25 cellular contexts compared by ENCODE assay signal in genomic region chr13:80973721-80974120, GRCh38.
"Had no signal": no experiment of that assay in that cellular context is flagged by ENCODE, and none has a peak within 500 bp of the region (broad histone marks: within the 10 kb centered on the region; RNA-seq: fewer than 3 reads in every experiment).

No MANE protein-coding gene starts in this region.

- H3K9me3 Mint-ChIP-seq: immature natural killer cell, naive B cell, natural killer cell, nephron progenitor cell, type B pancreatic cell had no signal

- H3K4me1 Mint-ChIP-seq: immature natural killer cell, mesothelial cell of epicardium, naive B cell, natural killer cell, nephron progenitor cell, neural progenitor cell had no signal

- H3K4me3 Mint-ChIP-seq: immature natural killer cell; mesothelial cell of epicardium; naive B cell; natural killer cell; nephron progenitor cell; neural progenitor cell; stimulated activated naive CD8-positive, alpha-beta T cell treated with anti-CD3 and anti-CD28 coated beads, Interleukin-15, Interleukin-2, amounts not matched to agents 100 ng/mL and 50 ng/mL, for 24 hours; type B pancreatic cell had no signal

- DNase-seq: hippocampal formation; immature natural killer cell; left ventricle myocardium inferior; mesendoderm; naive B cell; natural killer cell; nephron progenitor cell; occipital lobe; right lobe of liver; stimulated activated CD4-positive, alpha-beta T cell treated with anti-CD3 and anti-CD28 coated beads, Interleukin-1b, Interleukin-23, amount 100 ng/mL, for 48 hours; stimulated activated CD4-positive, alpha-beta T cell treated with anti-CD3 and anti-CD28 coated beads, Interleukin-2, amount 100 ng/mL, for 48 hours; stimulated activated naive CD4-positive, alpha-beta T cell; uterus had no signal

- H3K27me3 Mint-ChIP-seq: naive B cell; stimulated activated naive CD8-positive, alpha-beta T cell treated with anti-CD3 and anti-CD28 coated beads, Interleukin-15, Interleukin-2, amounts not matched to agents 100 ng/mL and 50 ng/mL, for 24 hours; type B pancreatic cell had no signal

- H3K9me3 ChIP-seq: neutrophil, right atrium auricular region, right lobe of liver, suprapubic skin, thoracic aorta, tibial nerve, uterus had no signal

- H3K4me3 ChIP-seq: left ventricle myocardium inferior, lung, neural progenitor cell, right atrium auricular region, right lobe of liver, smooth muscle cell, suprapubic skin, thoracic aorta, tibial nerve, uterus had no signal

- H3K36me3 Mint-ChIP-seq: immature natural killer cell, naive B cell, natural killer cell, neural progenitor cell, type B pancreatic cell had no signal

- H3K27ac ChIP-seq: left ventricle myocardium inferior, neural progenitor cell, neutrophil, parathyroid adenoma, right atrium auricular region, right lobe of liver, suprapubic skin, thoracic aorta, tibial nerve, uterus had no signal

- H3K4me1 ChIP-seq: left ventricle myocardium inferior, neural progenitor cell, parathyroid adenoma, right atrium auricular region, right lobe of liver, suprapubic skin, tibial nerve, uterus had no signal

- H3K27ac Mint-ChIP-seq: immature natural killer cell; mesothelial cell of epicardium; naive B cell; natural killer cell; nephron progenitor cell; neural progenitor cell; stimulated activated naive CD8-positive, alpha-beta T cell treated with anti-CD3 and anti-CD28 coated beads, Interleukin-15, Interleukin-2, amounts not matched to agents 100 ng/mL and 50 ng/mL, for 24 hours; type B pancreatic cell had no signal

- H3K27me3 ChIP-seq: neural progenitor cell, neutrophil, right atrium auricular region, right lobe of liver, suprapubic skin, tibial nerve, uterus had no signal

- H3K36me3 ChIP-seq: left ventricle myocardium inferior, neural progenitor cell, neutrophil, right atrium auricular region, right lobe of liver, suprapubic skin, thoracic aorta, tibial nerve, uterus had no signal
